In genomic region chr17:35731239-35731931, GRCh38 we compare ENCODE assay signal across 8 cellular contexts. TPM values are rescaled to one million over a fixed set of nuclear protein-coding genes. Genes with fewer than 3 reads are reported as not detected.
DNase-seq lines count a peak whose midpoint lies in the region; ATAC-seq and TF ChIP-seq lines count a peak whose summit lies in the region.

Gene RASL10B, plus strand, starts transcription at chr17:35731639. Its CDS starts 3,546 bp downstream, at chr17:35735185.

- intact Hi-C loops in testis (cut with DNase I; ENCODE audit: low total_unique reads): no loop called here

- ATAC-seq in foreskin keratinocyte: peak; percentile 73
- no peak for ATAC-seq in GM18861 (IDR thresholded peaks at IDR 0.05; ENCODE audit: unreplicated experiment)
- ATAC-seq in GM19455 (IDR thresholded peaks at IDR 0.05; ENCODE audit: unreplicated experiment): no peak

- H3K36me3 Mint-ChIP-seq in nephron progenitor cell (ENCODE audit: low read depth): no peaks in the 10 kb centered on the region

- peaks cover 42% of the 10 kb centered on the region for H3K27me3 ChIP-seq in foreskin keratinocyte
- no peaks in the 10 kb centered on the region for H3K27me3 ChIP-seq in testis

- H3K4me3 Mint-ChIP-seq in nephron progenitor cell: peak within 1 kb of the TSS; percentile 92

- DNase-seq in NCI-H774 (lab: John Stamatoyannopoulos, UW): peak; percentile 25
- DNase-seq in activated gamma-delta T cell treated with Interleukin-2 at 50 U/mL for 16 hours: peak; percentile 34
- no peak for DNase-seq in foreskin keratinocyte
- peak; percentile 82 for DNase-seq in nephron progenitor cell
- peak; percentile 73 for DNase-seq in testis

- peaks cover 11% of the 10 kb centered on the region for H3K27me3 Mint-ChIP-seq in nephron progenitor cell (ENCODE audit: low read depth, poor library complexity)

- H3K9me3 ChIP-seq in testis: no peaks in the 10 kb centered on the region

- H3K27ac Mint-ChIP-seq in nephron progenitor cell: peak within 1 kb of the TSS; percentile 77

- H3K4me1 Mint-ChIP-seq in nephron progenitor cell: peaks cover 61% of the 10 kb centered on the region

- no peak for TF ChIP-seq POLR2A in testis (IDR thresholded peaks at IDR 0.05)

- WGBS in testis, 2 donors: 4 to 20% methylated on average over 3 to 27 of the region's 46 CpGs

- H3K27ac ChIP-seq in foreskin keratinocyte (no peak within 1 kb of the TSS), testis (no peak within 1 kb of the TSS)

- H3K4me3 ChIP-seq in GM08714 (ENCODE audit: low read length): peak within 1 kb of the TSS; percentile 31; the same call in 1 of the 2 replicates
- H3K4me3 ChIP-seq in testis: peak within 1 kb of the TSS; percentile 66 to 67

- H3K4me1 ChIP-seq in foreskin keratinocyte: no peaks in the 10 kb centered on the region
- H3K4me1 ChIP-seq in testis: peaks cover 6% of the 10 kb centered on the region

- H3K36me3 ChIP-seq in testis (ENCODE audit: low read depth, missing control alignments): no peaks in the 10 kb centered on the region

- no peaks in the 10 kb centered on the region for H3K9me3 Mint-ChIP-seq in nephron progenitor cell

- TF ChIP-seq CTCF in foreskin keratinocyte (conservative IDR thresholded peaks at IDR 0.05): no peak
- no peak for TF ChIP-seq CTCF in nephron progenitor cell (IDR thresholded peaks at IDR 0.05)
- no peak for TF ChIP-seq CTCF in testis (IDR thresholded peaks at IDR 0.05)

RNA-seq across cellular contexts. Expression of gene RASL10B, which starts in this region (rescaled TPM):
- total RNA-seq in foreskin keratinocyte: 0.17 and 0.21 TPM in 2 replicates
- polyA plus RNA-seq in foreskin keratinocyte: 0.11 and 0.29 TPM in 2 replicates
- 1 to 10 TPM; 2.5 to 4.8 TPM for total RNA-seq in testis
- polyA plus RNA-seq in testis (ENCODE audit: insufficient read depth, low read depth, low replicate concordance): 3.8 TPM

Comparison
In these comparisons a context has a peak if more than half of its experiments do, and no peak if none do; other contexts are left out.
1. Peak in ATAC-seq in foreskin keratinocyte; RNA of the gene not detected or under 1 TPM.
2. DNase-seq: peak in NCI-H774 (single experiment), activated gamma-delta T cell treated with Interleukin-2 at 50 U/mL for 16 hours (single experiment), nephron progenitor cell (single experiment) and testis (single experiment); none in foreskin keratinocyte (0 of 2).